ENCODE assay signal across 19 cellular contexts in genomic region chr11:30521297-30522071, GRCh38.
"Had no signal": no experiment of that assay in that cellular context is flagged by ENCODE, and none has a peak within 500 bp of the region (broad histone marks: within the 10 kb centered on the region; RNA-seq: fewer than 3 reads in every experiment).

No MANE protein-coding gene starts in this region.

- FAIRE-seq: kidney had no signal

- H3K4me3 Mint-ChIP-seq: natural killer cell treated with Interleukin-12 subunit alpha and Interleukin-12 subunit beta and Interleukin-15 and Interleukin-18, amount 100 ng/mL, for 72 hours had no signal

- H3K27ac Mint-ChIP-seq: natural killer cell treated with Interleukin-12 subunit alpha and Interleukin-12 subunit beta and Interleukin-15 and Interleukin-18, amount 100 ng/mL, for 72 hours had no signal

- H3K9me3 Mint-ChIP-seq: natural killer cell treated with Interleukin-12 subunit alpha and Interleukin-12 subunit beta and Interleukin-15 and Interleukin-18, amount 100 ng/mL, for 72 hours had no signal

- H3K4me3 ChIP-seq: colonic mucosa, hepatocyte, psoas muscle, stomach, thoracic aorta, transverse colon had no signal

- H3K36me3 ChIP-seq: colonic mucosa, stomach, thoracic aorta, transverse colon had no signal

- H3K36me3 Mint-ChIP-seq: natural killer cell treated with Interleukin-12 subunit alpha and Interleukin-12 subunit beta and Interleukin-15 and Interleukin-18, amount 100 ng/mL, for 72 hours had no signal

- DNase-seq: colonic mucosa; dermis blood vessel endothelial cell; foreskin melanocyte; head of caudate nucleus; kidney; left cardiac atrium; mammary epithelial cell; occipital lobe; psoas muscle; retina; stimulated activated naive CD4-positive, alpha-beta T cell; stomach; substantia nigra; transverse colon had no signal

- H3K9me3 ChIP-seq: colonic mucosa, psoas muscle, stomach, thoracic aorta, transverse colon had no signal

- H3K4me1 ChIP-seq: colonic mucosa, parathyroid adenoma, stomach, transverse colon had no signal

- H3K27me3 Mint-ChIP-seq: natural killer cell treated with Interleukin-12 subunit alpha and Interleukin-12 subunit beta and Interleukin-15 and Interleukin-18, amount 100 ng/mL, for 72 hours had no signal

- ATAC-seq: left cardiac atrium; natural killer cell treated with Interleukin-12 subunit alpha and Interleukin-12 subunit beta and Interleukin-15 and Interleukin-18, amount 100 ng/mL, for 72 hours; psoas muscle; sciatic nerve had no signal
